Comparison of ENCODE assay signal across 8 cellular contexts in the genomic region with DNA sequence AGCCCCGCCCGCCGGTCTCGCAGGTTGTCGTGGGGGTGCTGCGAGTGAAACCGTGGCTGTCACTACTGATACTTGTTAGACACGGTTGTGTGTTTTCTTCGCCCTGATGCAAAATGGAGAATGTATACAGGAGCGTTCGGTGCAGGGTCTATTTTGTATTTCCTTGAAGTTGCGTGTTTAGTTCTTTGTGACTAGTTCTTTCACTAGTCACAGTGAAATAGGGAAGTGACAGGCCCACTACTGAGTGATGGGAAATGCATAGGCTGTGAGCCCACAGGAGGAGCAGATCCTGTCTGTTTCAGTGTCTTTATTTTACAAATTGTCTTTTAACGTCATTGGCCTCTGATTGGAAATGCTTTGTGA. TPM values are rescaled to one million over a fixed set of nuclear protein-coding genes. Genes with fewer than 3 reads are reported as not detected.
A peak's percentile ranks its signal among the peaks of the same experiment; 100 is the strongest.
DNase-seq lines count a peak whose midpoint lies in the region; ATAC-seq and TF ChIP-seq lines count a peak whose summit lies in the region.

No MANE protein-coding gene starts in this region.

- peak overlapping the region; percentile 91 for H3K9ac ChIP-seq in SK-N-SH

- POLR2A ChIA-PET in AG04449 (lab: Yijun Ruan, JAX) (interaction anchor here (0.8 to 1.4 kb wide), 3 partner anchors 11 to 61 kb away, joined by 3 to 8 read pairs (median 4); partner anchors contain the start of gene EEF1AKMT2), SK-N-SH (lab: Yijun Ruan, JAX) (interaction anchor here (1.0 to 1.8 kb wide), 3 partner anchors 10 to 917 kb away, joined by 3 to 13 read pairs (median 5); partner anchors contain the start of genes EDRF1 and EEF1AKMT2)

- H3K4me3 ChIP-seq in AG04449 (ENCODE audit: low read depth, low read length) (peak overlapping the region; percentile 84), SK-N-SH (ENCODE audit: low read depth in 2 of 2, low read length in 1 of 2) (peak overlapping the region; percentile 91 to 93)

- peaks cover 3% of the 10 kb centered on the region for H3F3A ChIP-seq in SK-N-SH (replicated peaks; ENCODE audit: insufficient read depth)

- H3K9me3 ChIP-seq in SK-N-SH = no peaks in the 10 kb centered on the region

- H2AFZ ChIP-seq in SK-N-SH (ENCODE audit: low read depth) = peak overlapping the region; percentile 93

- H3K27me3 Mint-ChIP-seq in osteocyte (ENCODE audit: unreplicated experiment) = peaks cover 8% of the 10 kb centered on the region

- H3K27me3 ChIP-seq in SK-N-SH (ENCODE audit: insufficient read depth) = no peaks in the 10 kb centered on the region

- no peak for TF ChIP-seq EP300 in SK-N-SH (IDR thresholded peaks at IDR 0.05; ENCODE audit: borderline replicate concordance in 1 of 2, low read depth in 1 of 2, low read length in 1 of 2)

- peaks cover 15% of the 10 kb centered on the region for H3K4me1 Mint-ChIP-seq in osteocyte (ENCODE audit: unreplicated experiment)

- WGBS in SK-N-SH (ENCODE audit: low lambda C conversion rate) = 0% methylated on average over 13 of the region's 13 CpGs

- ATAC-seq in GM18907 (IDR thresholded peaks at IDR 0.05; ENCODE audit: unreplicated experiment) = peak; percentile 28
- peak; percentile 35 for ATAC-seq in HG03097 (IDR thresholded peaks at IDR 0.05; ENCODE audit: low FRiP score, unreplicated experiment)
- peak; percentile 24 for ATAC-seq in esophagus mucosa

- peak overlapping the region in 1 of 2 experiments; percentile 65; a peak in 1 of 4 replicates for H3K27ac ChIP-seq in SK-N-SH (ENCODE audit: low read depth in 2 of 2, low read length in 1 of 2)

- H3K9me3 Mint-ChIP-seq in osteocyte (ENCODE audit: unreplicated experiment) = no peaks in the 10 kb centered on the region

- H3K9me2 ChIP-seq in SK-N-SH = no peaks in the 10 kb centered on the region

- H3K4me1 ChIP-seq in SK-N-SH (ENCODE audit: control insufficient read depth in 1 of 2, insufficient read depth in 2 of 2, low read depth in 1 of 2, low read length in 1 of 2) = peaks cover 5 to 7% of the 10 kb centered on the region in 2 experiments; a peak in 3 of 4 replicates

- H3K4me3 Mint-ChIP-seq in osteocyte (ENCODE audit: unreplicated experiment) = peak overlapping the region; percentile 88

- peaks cover 0 to 8% of the 10 kb centered on the region in 2 experiments for H3K36me3 ChIP-seq in SK-N-SH (replicated peaks in 1 of 2; ENCODE audit: control insufficient read depth in 1 of 2, insufficient read depth in 2 of 2, low read length in 1 of 2)

- H3K79me2 ChIP-seq in SK-N-SH (ENCODE audit: insufficient read depth) = peaks cover 53% of the 10 kb centered on the region

- no peaks in the 10 kb centered on the region for H4K20me1 ChIP-seq in SK-N-SH (ENCODE audit: insufficient read depth)

- TF ChIP-seq CTCF in AG04449 (IDR thresholded peaks at IDR 0.05; ENCODE audit: insufficient read depth, low read length, missing control alignments) = no peak
- no peak for TF ChIP-seq CTCF in SK-N-SH (IDR thresholded peaks at IDR 0.05)
- TF ChIP-seq CTCF in osteocyte (IDR thresholded peaks at IDR 0.05) = no peak

- CTCF ChIA-PET in AG04449 (lab: Yijun Ruan, JAX) = no interaction called here
- CTCF ChIA-PET in SK-N-SH (lab: Yijun Ruan, JAX) = interaction anchor here (1.0 to 1.3 kb wide), 5 partner anchors 10 to 262 kb away, joined by 3 to 7 read pairs (median 4); partner anchors contain the start of gene EEF1AKMT2

- peak overlapping the region; percentile 84 for H3K4me2 ChIP-seq in SK-N-SH

- no peak for DNase-seq in AG04449 (ENCODE audit: low read depth, low spot score)
- DNase-seq in SK-N-SH = no peak
- DNase-seq in osteocyte (ENCODE audit: extremely low spot score, unreplicated experiment) = no peak
- no peak for DNase-seq in inferior parietal cortex (ENCODE audit: extremely low spot score)
- DNase-seq in T1000 (lab: John Stamatoyannopoulos, UW) = no peak

- no peak for TF ChIP-seq RAD21 in SK-N-SH (IDR thresholded peaks at IDR 0.05; ENCODE audit: low read length)

- H3K36me3 Mint-ChIP-seq in osteocyte (ENCODE audit: unreplicated experiment) = no peaks in the 10 kb centered on the region

- peak overlapping the region; percentile 76 for H3K27ac Mint-ChIP-seq in osteocyte (ENCODE audit: unreplicated experiment)

TF ChIP-seq in SK-N-SH, 30 proteins besides CTCF, POLR2A, EP300 and RAD21:
- no peak for TF ChIP-seq FOSL2 (IDR thresholded peaks at IDR 0.05; ENCODE audit: borderline replicate concordance, low read depth)
- TF ChIP-seq, protein P1, sequence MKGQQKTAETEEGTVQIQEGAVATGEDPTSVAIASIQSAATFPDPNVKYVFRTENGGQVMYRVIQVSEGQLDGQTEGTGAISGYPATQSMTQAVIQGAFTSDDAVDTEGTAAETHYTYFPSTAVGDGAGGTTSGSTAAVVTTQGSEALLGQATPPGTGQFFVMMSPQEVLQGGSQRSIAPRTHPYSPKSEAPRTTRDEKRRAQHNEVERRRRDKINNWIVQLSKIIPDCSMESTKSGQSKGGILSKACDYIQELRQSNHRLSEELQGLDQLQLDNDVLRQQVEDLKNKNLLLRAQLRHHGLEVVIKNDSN (IDR thresholded peaks at IDR 0.05; ENCODE audit: borderline replicate concordance, low read depth) = no peak
- no peak for TF ChIP-seq SMC3 (IDR thresholded peaks at IDR 0.05; ENCODE audit: low read depth, low read length)
- no peak for TF ChIP-seq GABPA (IDR thresholded peaks at IDR 0.05; ENCODE audit: low read depth)
- no peak for TF ChIP-seq TAF1 (IDR thresholded peaks at IDR 0.05; ENCODE audit: borderline replicate concordance, low read depth, low read length)
- TF ChIP-seq, protein P2, sequence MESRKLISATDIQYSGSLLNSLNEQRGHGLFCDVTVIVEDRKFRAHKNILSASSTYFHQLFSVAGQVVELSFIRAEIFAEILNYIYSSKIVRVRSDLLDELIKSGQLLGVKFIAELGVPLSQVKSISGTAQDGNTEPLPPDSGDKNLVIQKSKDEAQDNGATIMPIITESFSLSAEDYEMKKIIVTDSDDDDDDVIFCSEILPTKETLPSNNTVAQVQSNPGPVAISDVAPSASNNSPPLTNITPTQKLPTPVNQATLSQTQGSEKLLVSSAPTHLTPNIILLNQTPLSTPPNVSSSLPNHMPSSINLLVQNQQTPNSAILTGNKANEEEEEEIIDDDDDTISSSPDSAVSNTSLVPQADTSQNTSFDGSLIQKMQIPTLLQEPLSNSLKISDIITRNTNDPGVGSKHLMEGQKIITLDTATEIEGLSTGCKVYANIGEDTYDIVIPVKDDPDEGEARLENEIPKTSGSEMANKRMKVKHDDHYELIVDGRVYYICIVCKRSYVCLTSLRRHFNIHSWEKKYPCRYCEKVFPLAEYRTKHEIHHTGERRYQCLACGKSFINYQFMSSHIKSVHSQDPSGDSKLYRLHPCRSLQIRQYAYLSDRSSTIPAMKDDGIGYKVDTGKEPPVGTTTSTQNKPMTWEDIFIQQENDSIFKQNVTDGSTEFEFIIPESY (IDR thresholded peaks at IDR 0.05; ENCODE audit: borderline replicate concordance, low read depth) = no peak
- no peak for TF ChIP-seq USF2 (IDR thresholded peaks at IDR 0.05; ENCODE audit: borderline replicate concordance, low read depth, low read length)
- TF ChIP-seq RCOR1 (IDR thresholded peaks at IDR 0.05; ENCODE audit: low read length) = no peak
- TF ChIP-seq RFX5 (IDR thresholded peaks at IDR 0.05; ENCODE audit: low read length) = no peak
- no peak for TF ChIP-seq TCF12 (IDR thresholded peaks at IDR 0.05)
- TF ChIP-seq, protein P3, sequence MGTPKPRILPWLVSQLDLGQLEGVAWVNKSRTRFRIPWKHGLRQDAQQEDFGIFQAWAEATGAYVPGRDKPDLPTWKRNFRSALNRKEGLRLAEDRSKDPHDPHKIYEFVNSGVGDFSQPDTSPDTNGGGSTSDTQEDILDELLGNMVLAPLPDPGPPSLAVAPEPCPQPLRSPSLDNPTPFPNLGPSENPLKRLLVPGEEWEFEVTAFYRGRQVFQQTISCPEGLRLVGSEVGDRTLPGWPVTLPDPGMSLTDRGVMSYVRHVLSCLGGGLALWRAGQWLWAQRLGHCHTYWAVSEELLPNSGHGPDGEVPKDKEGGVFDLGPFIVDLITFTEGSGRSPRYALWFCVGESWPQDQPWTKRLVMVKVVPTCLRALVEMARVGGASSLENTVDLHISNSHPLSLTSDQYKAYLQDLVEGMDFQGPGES (IDR thresholded peaks at IDR 0.05; ENCODE audit: low read depth, low read length) = no peak
- no peak for TF ChIP-seq EZH2phosphoT487 (IDR thresholded peaks at IDR 0.05; ENCODE audit: borderline replicate concordance, low read depth)
- no peak for TF ChIP-seq SIN3A (IDR thresholded peaks at IDR 0.05; ENCODE audit: borderline replicate concordance, low read depth, low read length)

RNA-seq across cellular contexts. Expression of gene ABRAXAS2, which starts 0.7 kb away (rescaled TPM):
- polyA plus RNA-seq in SK-N-SH (2012; rRNA removed) = 5.2 and 6.5 TPM in 2 replicates
- polyA plus RNA-seq in SK-N-SH (2012; cell fraction: cytosol; rRNA removed) = 7.2 and 8.8 TPM in 2 replicates
- polyA plus RNA-seq in SK-N-SH (2012; cell fraction: nucleus; rRNA removed) = 3.9 and 6.8 TPM in 2 replicates
- total RNA-seq in esophagus mucosa (11.2 TPM), osteocyte (13.9 and 15.4 TPM in 2 replicates)

RNA-seq across cellular contexts. Expression of gene EEF1AKMT2, which starts 10.6 kb away (rescaled TPM):
- polyA plus RNA-seq in SK-N-SH (2012; rRNA removed) = 13.5 and 14.0 TPM in 2 replicates
- 17.5 and 20.0 TPM in 2 replicates for polyA plus RNA-seq in SK-N-SH (2012; cell fraction: cytosol; rRNA removed)
- polyA plus RNA-seq in SK-N-SH (2012; cell fraction: nucleus; rRNA removed) = 6.1 and 11.5 TPM in 2 replicates
- total RNA-seq in esophagus mucosa = 10.0 TPM
- 21.9 and 22.0 TPM in 2 replicates for total RNA-seq in osteocyte

RNA-seq across cellular contexts. Expression of gene FAM53B, which starts 58.1 kb away (rescaled TPM):
- polyA plus RNA-seq in SK-N-SH (2012; rRNA removed) = 5.2 and 5.6 TPM in 2 replicates
- 2.2 and 3.6 TPM in 2 replicates for polyA plus RNA-seq in SK-N-SH (2012; cell fraction: cytosol; rRNA removed)
- 11.3 and 11.7 TPM in 2 replicates for polyA plus RNA-seq in SK-N-SH (2012; cell fraction: nucleus; rRNA removed)
- 24.9 TPM for total RNA-seq in esophagus mucosa
- total RNA-seq in osteocyte = 14.7 and 17.0 TPM in 2 replicates
